ENCODE assay signal across 2 cellular contexts in the genomic region with DNA sequence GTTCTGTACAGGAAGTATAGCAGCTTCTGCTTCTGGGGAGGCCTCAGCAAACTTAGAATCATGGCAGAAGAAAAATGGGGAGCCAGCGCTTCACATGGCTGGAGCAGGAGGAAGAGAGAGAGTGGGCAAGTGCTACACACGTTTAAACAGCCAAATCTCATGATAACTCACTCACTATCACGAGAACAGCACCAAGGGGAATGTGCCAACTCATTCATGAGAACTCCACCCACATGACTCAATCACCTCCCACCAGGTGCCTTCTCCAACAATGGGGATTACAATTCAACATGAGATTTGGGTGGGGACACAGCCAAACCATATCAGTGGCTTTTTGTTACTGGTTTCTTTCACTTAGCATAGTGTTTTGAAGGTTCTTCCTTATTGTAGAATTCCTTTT.
TF ChIP-seq lines count a peak whose summit lies in the region.

No MANE protein-coding gene starts in this region.

TF ChIP-seq in GM23338, 12 proteins besides CTCF, POLR2A, EP300 and RAD21 (continued from another document):
- TF ChIP-seq, protein P1, sequence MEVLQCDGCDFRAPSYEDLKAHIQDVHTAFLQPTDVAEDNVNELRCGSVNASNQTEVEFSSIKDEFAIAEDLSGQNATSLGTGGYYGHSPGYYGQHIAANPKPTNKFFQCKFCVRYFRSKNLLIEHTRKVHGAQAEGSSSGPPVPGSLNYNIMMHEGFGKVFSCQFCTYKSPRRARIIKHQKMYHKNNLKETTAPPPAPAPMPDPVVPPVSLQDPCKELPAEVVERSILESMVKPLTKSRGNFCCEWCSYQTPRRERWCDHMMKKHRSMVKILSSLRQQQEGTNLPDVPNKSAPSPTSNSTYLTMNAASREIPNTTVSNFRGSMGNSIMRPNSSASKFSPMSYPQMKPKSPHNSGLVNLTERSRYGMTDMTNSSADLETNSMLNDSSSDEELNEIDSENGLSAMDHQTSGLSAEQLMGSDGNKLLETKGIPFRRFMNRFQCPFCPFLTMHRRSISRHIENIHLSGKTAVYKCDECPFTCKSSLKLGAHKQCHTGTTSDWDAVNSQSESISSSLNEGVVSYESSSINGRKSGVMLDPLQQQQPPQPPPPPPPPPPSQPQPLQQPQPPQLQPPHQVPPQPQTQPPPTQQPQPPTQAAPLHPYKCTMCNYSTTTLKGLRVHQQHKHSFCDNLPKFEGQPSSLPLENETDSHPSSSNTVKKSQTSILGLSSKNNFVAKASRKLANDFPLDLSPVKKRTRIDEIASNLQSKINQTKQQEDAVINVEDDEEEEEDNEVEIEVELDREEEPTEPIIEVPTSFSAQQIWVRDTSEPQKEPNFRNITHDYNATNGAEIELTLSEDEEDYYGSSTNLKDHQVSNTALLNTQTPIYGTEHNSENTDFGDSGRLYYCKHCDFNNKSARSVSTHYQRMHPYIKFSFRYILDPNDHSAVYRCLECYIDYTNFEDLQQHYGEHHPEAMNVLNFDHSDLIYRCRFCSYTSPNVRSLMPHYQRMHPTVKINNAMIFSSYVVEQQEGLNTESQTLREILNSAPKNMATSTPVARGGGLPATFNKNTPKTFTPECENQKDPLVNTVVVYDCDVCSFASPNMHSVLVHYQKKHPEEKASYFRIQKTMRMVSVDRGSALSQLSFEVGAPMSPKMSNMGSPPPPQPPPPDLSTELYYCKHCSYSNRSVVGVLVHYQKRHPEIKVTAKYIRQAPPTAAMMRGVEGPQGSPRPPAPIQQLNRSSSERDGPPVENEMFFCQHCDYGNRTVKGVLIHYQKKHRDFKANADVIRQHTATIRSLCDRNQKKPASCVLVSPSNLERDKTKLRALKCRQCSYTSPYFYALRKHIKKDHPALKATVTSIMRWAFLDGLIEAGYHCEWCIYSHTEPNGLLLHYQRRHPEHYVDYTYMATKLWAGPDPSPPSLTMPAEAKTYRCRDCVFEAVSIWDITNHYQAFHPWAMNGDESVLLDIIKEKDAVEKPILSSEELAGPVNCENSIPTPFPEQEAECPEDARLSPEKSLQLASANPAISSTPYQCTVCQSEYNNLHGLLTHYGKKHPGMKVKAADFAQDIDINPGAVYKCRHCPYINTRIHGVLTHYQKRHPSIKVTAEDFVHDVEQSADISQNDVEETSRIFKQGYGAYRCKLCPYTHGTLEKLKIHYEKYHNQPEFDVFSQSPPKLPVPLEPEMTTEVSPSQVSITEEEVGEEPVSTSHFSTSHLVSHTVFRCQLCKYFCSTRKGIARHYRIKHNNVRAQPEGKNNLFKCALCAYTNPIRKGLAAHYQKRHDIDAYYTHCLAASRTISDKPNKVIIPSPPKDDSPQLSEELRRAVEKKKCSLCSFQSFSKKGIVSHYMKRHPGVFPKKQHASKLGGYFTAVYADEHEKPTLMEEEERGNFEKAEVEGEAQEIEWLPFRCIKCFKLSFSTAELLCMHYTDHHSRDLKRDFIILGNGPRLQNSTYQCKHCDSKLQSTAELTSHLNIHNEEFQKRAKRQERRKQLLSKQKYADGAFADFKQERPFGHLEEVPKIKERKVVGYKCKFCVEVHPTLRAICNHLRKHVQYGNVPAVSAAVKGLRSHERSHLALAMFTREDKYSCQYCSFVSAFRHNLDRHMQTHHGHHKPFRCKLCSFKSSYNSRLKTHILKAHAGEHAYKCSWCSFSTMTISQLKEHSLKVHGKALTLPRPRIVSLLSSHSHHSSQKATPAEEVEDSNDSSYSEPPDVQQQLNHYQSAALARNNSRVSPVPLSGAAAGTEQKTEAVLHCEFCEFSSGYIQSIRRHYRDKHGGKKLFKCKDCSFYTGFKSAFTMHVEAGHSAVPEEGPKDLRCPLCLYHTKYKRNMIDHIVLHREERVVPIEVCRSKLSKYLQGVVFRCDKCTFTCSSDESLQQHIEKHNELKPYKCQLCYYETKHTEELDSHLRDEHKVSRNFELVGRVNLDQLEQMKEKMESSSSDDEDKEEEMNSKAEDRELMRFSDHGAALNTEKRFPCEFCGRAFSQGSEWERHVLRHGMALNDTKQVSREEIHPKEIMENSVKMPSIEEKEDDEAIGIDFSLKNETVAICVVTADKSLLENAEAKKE (CRISPR knock-in tag; IDR thresholded peaks at IDR 0.05): no peak
- TF ChIP-seq POLR2AphosphoS5 (IDR thresholded peaks at IDR 0.05; ENCODE audit: low read depth) (no peak), ZNF114 (CRISPR knock-in tag; IDR thresholded peaks at IDR 0.05) (no peak), EZH2 (IDR thresholded peaks at IDR 0.05; ENCODE audit: low read depth, unreplicated experiment) (no peak), JUNB (IDR thresholded peaks at IDR 0.05; ENCODE audit: unreplicated experiment) (no peak), ZNF331 (CRISPR knock-in tag; IDR thresholded peaks at IDR 0.05; ENCODE audit: low read depth) (no peak), CREB1 (CRISPR knock-in tag; IDR thresholded peaks at IDR 0.05; ENCODE audit: low read depth) (no peak), EZH2phosphoT487 (IDR thresholded peaks at IDR 0.05; ENCODE audit: unreplicated experiment) (no peak), NANOG (IDR thresholded peaks at IDR 0.05; ENCODE audit: borderline replicate concordance) (no peak)
- TF ChIP-seq, protein P2, sequence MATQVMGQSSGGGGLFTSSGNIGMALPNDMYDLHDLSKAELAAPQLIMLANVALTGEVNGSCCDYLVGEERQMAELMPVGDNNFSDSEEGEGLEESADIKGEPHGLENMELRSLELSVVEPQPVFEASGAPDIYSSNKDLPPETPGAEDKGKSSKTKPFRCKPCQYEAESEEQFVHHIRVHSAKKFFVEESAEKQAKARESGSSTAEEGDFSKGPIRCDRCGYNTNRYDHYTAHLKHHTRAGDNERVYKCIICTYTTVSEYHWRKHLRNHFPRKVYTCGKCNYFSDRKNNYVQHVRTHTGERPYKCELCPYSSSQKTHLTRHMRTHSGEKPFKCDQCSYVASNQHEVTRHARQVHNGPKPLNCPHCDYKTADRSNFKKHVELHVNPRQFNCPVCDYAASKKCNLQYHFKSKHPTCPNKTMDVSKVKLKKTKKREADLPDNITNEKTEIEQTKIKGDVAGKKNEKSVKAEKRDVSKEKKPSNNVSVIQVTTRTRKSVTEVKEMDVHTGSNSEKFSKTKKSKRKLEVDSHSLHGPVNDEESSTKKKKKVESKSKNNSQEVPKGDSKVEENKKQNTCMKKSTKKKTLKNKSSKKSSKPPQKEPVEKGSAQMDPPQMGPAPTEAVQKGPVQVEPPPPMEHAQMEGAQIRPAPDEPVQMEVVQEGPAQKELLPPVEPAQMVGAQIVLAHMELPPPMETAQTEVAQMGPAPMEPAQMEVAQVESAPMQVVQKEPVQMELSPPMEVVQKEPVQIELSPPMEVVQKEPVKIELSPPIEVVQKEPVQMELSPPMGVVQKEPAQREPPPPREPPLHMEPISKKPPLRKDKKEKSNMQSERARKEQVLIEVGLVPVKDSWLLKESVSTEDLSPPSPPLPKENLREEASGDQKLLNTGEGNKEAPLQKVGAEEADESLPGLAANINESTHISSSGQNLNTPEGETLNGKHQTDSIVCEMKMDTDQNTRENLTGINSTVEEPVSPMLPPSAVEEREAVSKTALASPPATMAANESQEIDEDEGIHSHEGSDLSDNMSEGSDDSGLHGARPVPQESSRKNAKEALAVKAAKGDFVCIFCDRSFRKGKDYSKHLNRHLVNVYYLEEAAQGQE (IDR thresholded peaks at IDR 0.05; ENCODE audit: unreplicated experiment): no peak
TF ChIP-seq in GM23338: peak in this region for 0.

TF ChIP-seq in K562, 482 proteins besides CTCF, POLR2A, EP300 and RAD21 (continued from another document):
- TF ChIP-seq, protein P3, sequence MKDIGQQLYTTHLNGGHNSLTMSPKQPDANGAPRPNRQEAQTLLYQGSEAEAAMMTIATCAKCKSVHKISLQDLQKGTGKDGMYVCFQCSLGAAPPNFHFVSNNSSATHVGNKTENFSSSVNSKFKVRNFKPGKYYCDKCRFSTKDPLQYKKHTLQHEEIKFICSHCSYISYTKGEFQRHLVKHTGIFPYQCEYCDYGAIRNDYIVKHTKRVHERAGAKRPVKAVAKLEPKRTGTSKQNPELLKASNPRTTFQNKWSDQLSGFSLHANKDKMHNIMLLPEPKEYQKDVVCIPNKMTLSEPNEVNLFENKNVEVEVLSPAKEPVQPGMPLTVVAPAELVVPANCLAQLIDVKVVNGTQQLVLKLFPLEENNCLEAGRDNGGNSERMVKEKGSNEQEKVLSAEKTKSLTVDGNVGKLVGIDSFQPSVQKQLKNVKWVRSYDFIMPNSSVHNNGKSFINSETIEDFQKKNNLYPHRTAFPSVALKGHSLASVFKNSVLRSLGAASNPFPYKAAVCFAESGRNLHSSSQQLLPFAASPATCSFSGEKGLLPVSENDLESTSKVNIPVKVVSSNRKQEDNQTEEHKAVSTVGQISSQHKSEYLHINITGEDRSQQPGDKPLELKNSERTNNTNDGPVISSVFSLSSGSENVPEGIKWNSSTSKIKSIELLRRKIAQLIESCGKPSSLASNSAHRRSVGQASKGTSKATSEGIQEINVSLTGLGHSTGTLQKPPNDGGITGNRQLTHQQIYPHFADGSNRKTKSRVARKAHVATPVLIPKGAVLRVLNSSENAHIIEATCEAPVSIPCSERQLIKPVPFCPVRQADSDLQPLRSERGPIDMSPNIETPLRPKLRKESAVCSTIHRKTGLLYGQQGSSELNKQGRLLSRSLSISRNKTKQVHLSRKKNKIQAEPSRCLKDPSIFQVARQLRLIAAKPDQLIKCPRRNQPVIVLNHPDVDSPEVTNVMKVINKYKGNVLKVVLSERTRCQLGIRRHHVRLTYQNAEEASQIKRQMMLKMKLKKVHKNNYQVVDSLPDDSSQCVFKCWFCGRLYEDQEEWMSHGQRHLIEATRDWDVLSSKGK (CRISPR knock-in tag; IDR thresholded peaks at IDR 0.05): no peak
- TF ChIP-seq CHD2 (IDR thresholded peaks at IDR 0.05; ENCODE audit: low read depth, low read length) (peak; percentile 72; the same call in 1 of the 2 replicates), ZNF584 (CRISPR knock-in tag; IDR thresholded peaks at IDR 0.05; ENCODE audit: low read depth) (no peak), NCOA4 (IDR thresholded peaks at IDR 0.05; ENCODE audit: partially characterized antibody) (no peak), NFE2 (IDR thresholded peaks at IDR 0.05; ENCODE audit: low read depth) (0 out of 2 replicates have a peak, but pooled peaks have one; percentile 19)
